Comparison of ENCODE assay signal across 19 cellular contexts in the genomic region with DNA sequence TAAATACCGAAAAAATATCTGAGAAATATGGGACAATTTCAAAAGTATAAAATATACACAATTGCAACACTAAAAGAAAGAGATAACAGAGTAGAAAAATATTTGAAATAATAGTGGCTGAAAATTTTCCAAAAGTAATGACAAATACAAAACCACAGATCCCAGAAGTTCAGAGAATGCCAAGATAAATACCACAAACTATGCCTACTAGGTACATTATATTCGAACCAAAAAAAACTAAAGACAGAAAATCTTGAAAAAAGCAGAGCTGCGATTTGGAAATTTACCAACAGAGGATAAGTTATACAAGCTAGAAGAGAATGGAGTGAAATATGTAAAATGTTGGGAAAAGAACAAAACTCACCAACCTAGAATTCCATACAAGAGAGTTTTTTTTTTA.
"Had no signal": no experiment of that assay in that cellular context is flagged by ENCODE, and none has a peak within 500 bp of the region (broad histone marks: within the 10 kb centered on the region; RNA-seq: fewer than 3 reads in every experiment).

No MANE protein-coding gene starts in this region.

- H3K4me1 ChIP-seq: left ventricle myocardium inferior, sigmoid colon, thyroid gland, upper lobe of right lung had no signal

- H3K4me3 ChIP-seq: left ventricle myocardium inferior, sigmoid colon, thyroid gland, upper lobe of right lung had no signal

- H3K27ac ChIP-seq: brain microvascular endothelial cell, epithelial cell of prostate, left ventricle myocardium inferior, sigmoid colon, thyroid gland, upper lobe of right lung had no signal

- DNase-seq: activated CD4-positive, alpha-beta T cell treated with anti-CD3 and anti-CD28 coated beads for 1 hour; activated CD4-positive, alpha-beta T cell treated with anti-CD3 and anti-CD28 coated beads, Interleukin-2, amount 50 U/mL, for 1 hour; activated CD8-positive, alpha-beta T cell treated with anti-CD3 and anti-CD28 coated beads, Interleukin-2, amount 10 ng/mL, durations not matched to agents 7 days and 5 days; activated T-cell treated with anti-CD3 and anti-CD28 coated beads, Interleukin-2, amount 50 U/mL, for 24 hours; amniotic stem cell; brain microvascular endothelial cell; cortex of kidney; endodermal cell; hippocampal formation; left ventricle myocardium inferior; naive thymus-derived CD4-positive, alpha-beta T cell; sigmoid colon; stimulated activated CD4-positive, alpha-beta T cell treated with anti-CD3 and anti-CD28 coated beads, Interleukin-2, amount 100 ng/mL, for 48 hours; stimulated activated naive CD4-positive, alpha-beta T cell; T-helper 9 cell; thyroid gland; upper lobe of right lung had no signal

- ATAC-seq: activated CD8-positive, alpha-beta T cell treated with anti-CD3 and anti-CD28 coated beads, Interleukin-2, amount 10 ng/mL, durations not matched to agents 7 days and 5 days; activated T-helper 17 cell treated with anti-CD3 and anti-CD28 coated beads, Interleukin-2, amount 50 U/mL, for 72 hours; naive thymus-derived CD4-positive, alpha-beta T cell; upper lobe of right lung had no signal

- H3K9me3 ChIP-seq: thyroid gland, upper lobe of right lung had no signal

- H3K27me3 ChIP-seq: brain microvascular endothelial cell, sigmoid colon, thyroid gland, upper lobe of right lung had no signal

- H3K36me3 ChIP-seq: brain microvascular endothelial cell, left ventricle myocardium inferior, sigmoid colon, thyroid gland, upper lobe of right lung had no signal
